In genomic region chr22:17980013-17980510, GRCh38 we compare ENCODE assay signal across 9 cellular contexts. TPM values are rescaled to one million over a fixed set of nuclear protein-coding genes. Genes with fewer than 3 reads are reported as not detected.
DNase-seq lines count a peak whose midpoint lies in the region; ATAC-seq lines count a peak whose summit lies in the region.
"Had no signal": no experiment of that assay in that cellular context is flagged by ENCODE, and none has a peak within 500 bp of the region (broad histone marks: within the 10 kb centered on the region; RNA-seq: fewer than 3 reads in every experiment).

No MANE protein-coding gene starts in this region.

- H3K27ac Mint-ChIP-seq in CD4-positive, CD25-positive, alpha-beta regulatory T cell, result peak overlapping the region; percentile 81 to 93 (median 92)
- H3K27ac Mint-ChIP-seq in naive B cell, result peak overlapping the region; percentile 83 to 96 (median 94)

- peaks cover 10 to 39% (median 30%) of the 10 kb centered on the region in 4 donors for H3K4me1 Mint-ChIP-seq in CD4-positive, CD25-positive, alpha-beta regulatory T cell
- peaks cover 57 to 82% (median 67%) of the 10 kb centered on the region in 3 donors for H3K4me1 Mint-ChIP-seq in naive B cell

- H2AFZ ChIP-seq in GM23248, result 0 out of 2 replicates have a peak overlapping the region, but pooled peaks have one; percentile 19

- no peaks in the 10 kb centered on the region for H3K9me3 Mint-ChIP-seq in CD4-positive, CD25-positive, alpha-beta regulatory T cell
- H3K9me3 Mint-ChIP-seq in naive B cell, result no peaks in the 10 kb centered on the region

- no peaks in the 10 kb centered on the region for H3K9me3 ChIP-seq in CD4-positive, CD25-positive, alpha-beta regulatory T cell (ENCODE audit: control insufficient read depth in 2 of 2, low read length in 2 of 2)
- H3K9me3 ChIP-seq in GM23248 (ENCODE audit: low read depth), result no peaks in the 10 kb centered on the region

- ATAC-seq in CD4-positive, CD25-positive, alpha-beta regulatory T cell (ENCODE audit: low read depth in 2 of 2), result no peak
- no peak for ATAC-seq in naive B cell (ENCODE audit: low read depth in 2 of 2)
- ATAC-seq in GM21423 (IDR thresholded peaks at IDR 0.05; ENCODE audit: unreplicated experiment), result no peak

- no peaks in the 10 kb centered on the region for H3K36me3 Mint-ChIP-seq in CD4-positive, CD25-positive, alpha-beta regulatory T cell
- no peaks in the 10 kb centered on the region for H3K36me3 Mint-ChIP-seq in naive B cell

- peak overlapping the region; percentile 64 for H3K27ac ChIP-seq in CD4-positive, CD25-positive, alpha-beta regulatory T cell (ENCODE audit: insufficient read depth, low read length, poor library complexity, severe bottlenecking)
- H3K27ac ChIP-seq in GM23248, result no peak overlapping the region

- peak overlapping the region; percentile 77 for H3K4me3 ChIP-seq in CD4-positive, CD25-positive, alpha-beta regulatory T cell (ENCODE audit: low read depth, low read length)
- peak overlapping the region; percentile 33 for H3K4me3 ChIP-seq in GM23248

- H3K4me3 Mint-ChIP-seq in CD4-positive, CD25-positive, alpha-beta regulatory T cell, result peak overlapping the region in 3 of 4 donors; percentile 64 to 90 (median 78)
- peak overlapping the region; percentile 46 to 87 (median 82) for H3K4me3 Mint-ChIP-seq in naive B cell

- peaks cover 26% of the 10 kb centered on the region for H3K4me1 ChIP-seq in CD4-positive, CD25-positive, alpha-beta regulatory T cell (ENCODE audit: control insufficient read depth, insufficient read depth, low read length, poor library complexity, severe bottlenecking)
- H3K4me1 ChIP-seq in GM23248 (ENCODE audit: insufficient read depth), result peaks cover 12% of the 10 kb centered on the region

- H3K9ac ChIP-seq in GM23248, result peak overlapping the region; percentile 6; the same call in 1 of the 2 replicates

- 59 to 62% methylated on average over 7 of the region's 7 CpGs for WGBS in GM23248 (ENCODE audit: low coverage in 1 of 2, low lambda C conversion rate in 2 of 2, missing lambda C conversion rate in 2 of 2), 2 experiments

- H3K9me2 ChIP-seq in GM23248 (ENCODE audit: insufficient read depth), result no peaks in the 10 kb centered on the region

- no peaks in the 10 kb centered on the region for H3K27me3 ChIP-seq in CD4-positive, CD25-positive, alpha-beta regulatory T cell (ENCODE audit: control insufficient read depth, insufficient read depth, low read length)
- H3K27me3 ChIP-seq in GM23248 (replicated peaks; ENCODE audit: insufficient read depth), result no peaks in the 10 kb centered on the region

- peaks cover 97% of the 10 kb centered on the region for H3K79me2 ChIP-seq in GM23248 (ENCODE audit: insufficient read depth)

- no peak for DNase-seq in CD4-positive, CD25-positive, alpha-beta regulatory T cell
- DNase-seq in GM23248 (no peak), cerebellar cortex (ENCODE audit: low spot score) (peak; percentile 59), naive B cell (no peak), kidney glomerular epithelial cell (lab: John Stamatoyannopoulos, UW) (no peak), germinal center (ENCODE audit: low spot score) (no peak)
- no peak for DNase-seq in stimulated activated CD4-positive, alpha-beta T cell treated with anti-CD3 and anti-CD28 coated beads, Interleukin-2, amount 100 ng/mL, for 24 hours
- DNase-seq: NCI-H345 had no signal

- in situ Hi-C loops in GM23248 (cut with MboI), result no loop called here

- H3K36me3 ChIP-seq in CD4-positive, CD25-positive, alpha-beta regulatory T cell (ENCODE audit: control insufficient read depth, insufficient read depth, low read length), result no peaks in the 10 kb centered on the region
- H3K36me3 ChIP-seq in GM23248 (ENCODE audit: low read depth), result no peaks in the 10 kb centered on the region

- H3K4me2 ChIP-seq in GM23248 (ENCODE audit: unreplicated experiment), result peak overlapping the region; percentile 43

- no peaks in the 10 kb centered on the region for H4K20me1 ChIP-seq in GM23248 (ENCODE audit: insufficient read depth)

- H3F3A ChIP-seq in GM23248 (ENCODE audit: insufficient read depth), result no peaks in the 10 kb centered on the region

- no peaks in the 10 kb centered on the region for H3K27me3 Mint-ChIP-seq in CD4-positive, CD25-positive, alpha-beta regulatory T cell
- H3K27me3 Mint-ChIP-seq in naive B cell, result no peaks in the 10 kb centered on the region

RNA-seq across cellular contexts. Expression of gene MICAL3, which starts 44.3 kb away (rescaled TPM):
- total RNA-seq in CD4-positive, CD25-positive, alpha-beta regulatory T cell, result 39.9 TPM
- 1 to 10 TPM in 3 of 4 donors, under 1 TPM in 1; 0.71 to 2.3 (median 1.5) TPM for polyA plus RNA-seq in CD4-positive, CD25-positive, alpha-beta regulatory T cell
- 25.1 and 33.9 TPM in 2 replicates for total RNA-seq in GM23248 (2014; rRNA removed; shearing (Covaris generic))
- polyA plus RNA-seq in GM23248 (2016; fragmentation: Nextera tagmentation; extraction: Ambion mirVana) (6.1 and 6.6 TPM in 2 replicates), naive B cell (ENCODE audit: low read depth in 6 of 6) (10 to 100 TPM; 10.9 to 28.0 (median 15.6) TPM)
